19 cellular contexts compared by ENCODE assay signal in genomic region chr7:27190284-27190748, GRCh38. TPM values are rescaled to one million over a fixed set of nuclear protein-coding genes. Genes with fewer than 3 reads are reported as not detected.
DNase-seq lines count a peak whose midpoint lies in the region; ATAC-seq and TF ChIP-seq lines count a peak whose summit lies in the region.
"Had no signal": no experiment of that assay in that cellular context is flagged by ENCODE, and none has a peak within 500 bp of the region (broad histone marks: within the 10 kb centered on the region; RNA-seq: fewer than 3 reads in every experiment).

No MANE protein-coding gene starts in this region.

- H3K36me3 ChIP-seq in esophagus muscularis mucosa (no peaks in the 10 kb centered on the region), trophoblast cell (ENCODE audit: control insufficient read depth in 1 of 2, insufficient read depth in 2 of 2, low read length in 2 of 2) (no peaks in the 10 kb centered on the region)
- H3K36me3 ChIP-seq: breast epithelium had no signal

- H3K4me3 Mint-ChIP-seq in activated T-cell treated with anti-CD3 and anti-CD28 coated beads, Interleukin-2, amount 50 U/mL, for 4 hours: no peak overlapping the region
- peak overlapping the region; percentile 49 for H3K4me3 Mint-ChIP-seq in nephron progenitor cell
- H3K4me3 Mint-ChIP-seq: activated CD8-positive, alpha-beta memory T cell treated with anti-CD3 and anti-CD28 coated beads, Interleukin-2, amount 10 ng/mL, durations not matched to agents 7 days and 5 days; CD8-positive, alpha-beta T cell; stimulated activated memory B cell treated with anti-CD40 and anti-IgM and Interleukin-4, amounts not matched to agents 10 μg/mL and 1 μg/mL and 100 μg/mL, for 72 hours had no signal

- no peaks in the 10 kb centered on the region for H3K36me3 Mint-ChIP-seq in activated T-cell treated with anti-CD3 and anti-CD28 coated beads, Interleukin-2, amount 50 U/mL, for 4 hours (ENCODE audit: insufficient read depth)
- no peaks in the 10 kb centered on the region for H3K36me3 Mint-ChIP-seq in nephron progenitor cell (ENCODE audit: low read depth)
- H3K36me3 Mint-ChIP-seq: activated CD8-positive, alpha-beta memory T cell treated with anti-CD3 and anti-CD28 coated beads, Interleukin-2, amount 10 ng/mL, durations not matched to agents 7 days and 5 days; activated naive CD4-positive, alpha-beta T cell treated with anti-CD3 and anti-CD28 coated beads, Interleukin-2, amount 50 U/mL, for 24 hours; CD8-positive, alpha-beta T cell; stimulated activated memory B cell treated with anti-CD40 and anti-IgM and Interleukin-4, amounts not matched to agents 10 μg/mL and 1 μg/mL and 100 μg/mL, for 72 hours had no signal

- H3K27me3 Mint-ChIP-seq in activated T-cell treated with anti-CD3 and anti-CD28 coated beads, Interleukin-2, amount 50 U/mL, for 4 hours (ENCODE audit: low read depth): peaks cover 91% of the 10 kb centered on the region
- peaks cover 100% of the 10 kb centered on the region for H3K27me3 Mint-ChIP-seq in nephron progenitor cell (ENCODE audit: low read depth, poor library complexity)

- peaks cover 3% of the 10 kb centered on the region for H3K79me1 ChIP-seq in trophoblast cell (ENCODE audit: low read length)

- no peak overlapping the region for H3K4ac ChIP-seq in trophoblast cell (ENCODE audit: low read depth, low read length)

- ATAC-seq in activated T-cell treated with anti-CD3 and anti-CD28 coated beads, Interleukin-2, amount 50 U/mL, for 4 hours: no peak
- ATAC-seq: activated CD8-positive, alpha-beta memory T cell treated with anti-CD3 and anti-CD28 coated beads, Interleukin-2, amount 10 ng/mL, durations not matched to agents 7 days and 5 days; CD8-positive, alpha-beta T cell; K562; stimulated activated memory B cell treated with anti-CD40 and anti-IgM and Interleukin-4, amounts not matched to agents 10 μg/mL and 1 μg/mL and 100 μg/mL, for 72 hours had no signal

- H4K91ac ChIP-seq in trophoblast cell (ENCODE audit: low read depth, low read length): no peak overlapping the region

- H3K79me2 ChIP-seq in trophoblast cell (ENCODE audit: control insufficient read depth, insufficient read depth, low read length, poor library complexity): no peaks in the 10 kb centered on the region

- no peak overlapping the region for H3K27ac Mint-ChIP-seq in nephron progenitor cell
- H3K27ac Mint-ChIP-seq: activated CD8-positive, alpha-beta memory T cell treated with anti-CD3 and anti-CD28 coated beads, Interleukin-2, amount 10 ng/mL, durations not matched to agents 7 days and 5 days; activated naive CD4-positive, alpha-beta T cell treated with anti-CD3 and anti-CD28 coated beads, Interleukin-2, amount 50 U/mL, for 24 hours; CD8-positive, alpha-beta T cell; stimulated activated memory B cell treated with anti-CD40 and anti-IgM and Interleukin-4, amounts not matched to agents 10 μg/mL and 1 μg/mL and 100 μg/mL, for 72 hours had no signal

- H3K4me2 ChIP-seq in trophoblast cell (ENCODE audit: low read length): no peak overlapping the region

- no peak for TF ChIP-seq EP300 in esophagus muscularis mucosa (IDR thresholded peaks at IDR 0.05)

- H3K27ac ChIP-seq in coronary artery (no peak overlapping the region), esophagus muscularis mucosa (replicated peaks in 1 of 4) (no peak overlapping the region), trophoblast cell (ENCODE audit: low read depth, low read length) (no peak overlapping the region)
- H3K27ac ChIP-seq: breast epithelium had no signal

- no peak overlapping the region for H3K4me3 ChIP-seq in coronary artery
- no peak overlapping the region for H3K4me3 ChIP-seq in esophagus muscularis mucosa
- H3K4me3 ChIP-seq in trophoblast cell (ENCODE audit: low read depth, low read length): no peak overlapping the region
- H3K4me3 ChIP-seq: breast epithelium, K562 had no signal

- peak; percentile 15 to 17 for DNase-seq in activated T-cell treated with anti-CD3 and anti-CD28 coated beads, Interleukin-2, amount 50 U/mL, for 48 hours
- DNase-seq in activated T-cell treated with anti-CD3 and anti-CD28 coated beads, Interleukin-2, amount 50 U/mL, for 4 hours: no peak
- DNase-seq in coronary artery (ENCODE audit: low spot score) (peak; percentile 57), nephron progenitor cell (peak; percentile 0), ureter (ENCODE audit: low spot score) (peak; percentile 33), esophagus muscularis mucosa (ENCODE audit: extremely low spot score) (no peak), trophoblast cell (no peak), HCEC 1CT (no peak)
- DNase-seq: activated CD4-positive, CD25-positive, alpha-beta regulatory T cell; activated CD8-positive, alpha-beta memory T cell treated with anti-CD3 and anti-CD28 coated beads, Interleukin-2, amount 10 ng/mL, durations not matched to agents 7 days and 5 days; NCI-H1092; NCI-H774; small intestine had no signal

- H3K9me3 ChIP-seq in esophagus muscularis mucosa (no peaks in the 10 kb centered on the region), trophoblast cell (ENCODE audit: insufficient read depth, low read depth, low read length) (peaks cover 15% of the 10 kb centered on the region)
- H3K9me3 ChIP-seq: breast epithelium had no signal

- H3K23ac ChIP-seq in trophoblast cell (ENCODE audit: low read length): no peak overlapping the region

- H2AFZ ChIP-seq in trophoblast cell (ENCODE audit: insufficient read depth, low read length, poor library complexity): no peak overlapping the region

- H2BK120ac ChIP-seq in trophoblast cell (ENCODE audit: insufficient read depth, low read length, poor library complexity): no peak overlapping the region

- WGBS in esophagus muscularis mucosa: 60% methylated on average over 5 of the region's 5 CpGs
- no CpG with 5 or more reads among the region's 5 CpGs for WGBS in trophoblast cell (ENCODE audit: extremely low coverage, insufficient coverage, insufficient read length)

- TF ChIP-seq CTCF in coronary artery (IDR thresholded peaks at IDR 0.05): no peak
- TF ChIP-seq CTCF in nephron progenitor cell (IDR thresholded peaks at IDR 0.05): no peak
- no peak for TF ChIP-seq CTCF in esophagus muscularis mucosa (IDR thresholded peaks at IDR 0.05)

- TF ChIP-seq POLR2A in esophagus muscularis mucosa (IDR thresholded peaks at IDR 0.05; ENCODE audit: low read depth): no peak

- peaks cover 28 to 57% (median 45%) of the 10 kb centered on the region in 4 donors for H3K4me1 ChIP-seq in esophagus muscularis mucosa
- H3K4me1 ChIP-seq in trophoblast cell (ENCODE audit: control insufficient read depth in 1 of 2, insufficient read depth in 2 of 2, low read length in 2 of 2): peaks cover 14 to 19% of the 10 kb centered on the region in 2 experiments

- H3K27me3 ChIP-seq in esophagus muscularis mucosa (peaks cover 5 to 100% (median 94%) of the 10 kb centered on the region in 4 donors), trophoblast cell (ENCODE audit: insufficient read depth, low read length) (peaks cover 84% of the 10 kb centered on the region)

- no peak overlapping the region for H2AK5ac ChIP-seq in trophoblast cell (ENCODE audit: low read length)

- no peak overlapping the region for H2BK5ac ChIP-seq in trophoblast cell (ENCODE audit: low read depth, low read length, poor library complexity)

- peaks cover 38% of the 10 kb centered on the region for H3K4me1 Mint-ChIP-seq in activated T-cell treated with anti-CD3 and anti-CD28 coated beads, Interleukin-2, amount 50 U/mL, for 4 hours (ENCODE audit: low read depth)
- H3K4me1 Mint-ChIP-seq in nephron progenitor cell: peaks cover 64% of the 10 kb centered on the region

- H3K9ac ChIP-seq in trophoblast cell (ENCODE audit: low read length): no peak overlapping the region

- no peak overlapping the region for H4K8ac ChIP-seq in trophoblast cell (ENCODE audit: low read depth, low read length)

- H2BK12ac ChIP-seq in trophoblast cell (ENCODE audit: low read length): no peak overlapping the region

- no peak overlapping the region for H3K18ac ChIP-seq in trophoblast cell (ENCODE audit: low read length)

- no peaks in the 10 kb centered on the region for H3K9me3 Mint-ChIP-seq in activated T-cell treated with anti-CD3 and anti-CD28 coated beads, Interleukin-2, amount 50 U/mL, for 4 hours
- H3K9me3 Mint-ChIP-seq in nephron progenitor cell: no peaks in the 10 kb centered on the region
- H3K9me3 Mint-ChIP-seq: activated naive CD4-positive, alpha-beta T cell treated with anti-CD3 and anti-CD28 coated beads, Interleukin-2, amount 50 U/mL, for 24 hours; CD8-positive, alpha-beta T cell; stimulated activated memory B cell treated with anti-CD40 and anti-IgM and Interleukin-4, amounts not matched to agents 10 μg/mL and 1 μg/mL and 100 μg/mL, for 72 hours had no signal

- no peak overlapping the region for H4K12ac ChIP-seq in trophoblast cell (ENCODE audit: low read depth, low read length)

- H3K14ac ChIP-seq in trophoblast cell (ENCODE audit: low read length): no peak overlapping the region

- intact Hi-C loops in esophagus muscularis mucosa (cut with DNase I): loop anchor here (10.0 kb wide), 2 partner anchors 834 to 904 kb away; no protein-coding TSS in a partner anchor

RNA-seq across cellular contexts. Expression of gene HOXA11, which starts 5.3 kb away (rescaled TPM):
- not detected for total RNA-seq in activated T-cell treated with anti-CD3 and anti-CD28 coated beads, Interleukin-2, amount 50 U/mL, for 4 hours
- total RNA-seq in ureter (16.6 TPM), esophagus muscularis mucosa (not detected)
- polyA plus RNA-seq in trophoblast cell (2013): 1.5 and 2.2 TPM in 2 replicates
- total RNA-seq: activated CD8-positive, alpha-beta memory T cell treated with anti-CD3 and anti-CD28 coated beads, Interleukin-2, amount 10 ng/mL, durations not matched to agents 7 days and 5 days; CD8-positive, alpha-beta T cell; K562; osteocyte had no signal
- polyA plus RNA-seq: K562, small intestine had no signal

RNA-seq across cellular contexts. Expression of gene HOXA13, which starts 9.6 kb away (rescaled TPM):
- not detected for total RNA-seq in activated T-cell treated with anti-CD3 and anti-CD28 coated beads, Interleukin-2, amount 50 U/mL, for 4 hours
- total RNA-seq in ureter: 15.6 TPM
- not detected for total RNA-seq in esophagus muscularis mucosa
- polyA plus RNA-seq in trophoblast cell (2013): 0.82 and 1.00 TPM in 2 replicates
- total RNA-seq: activated CD8-positive, alpha-beta memory T cell treated with anti-CD3 and anti-CD28 coated beads, Interleukin-2, amount 10 ng/mL, durations not matched to agents 7 days and 5 days; CD8-positive, alpha-beta T cell; K562; osteocyte had no signal
- polyA plus RNA-seq: K562, small intestine had no signal

RNA-seq across cellular contexts. Expression of gene HOXA10, which starts 16.2 kb away (rescaled TPM):
- total RNA-seq in activated T-cell treated with anti-CD3 and anti-CD28 coated beads, Interleukin-2, amount 50 U/mL, for 4 hours: under 1 TPM; 0.08 to 0.14 (median 0.10) TPM
- total RNA-seq in ureter: 15.3 TPM
- not detected for total RNA-seq in esophagus muscularis mucosa
- polyA plus RNA-seq in trophoblast cell (2013): 1.5 and 2.1 TPM in 2 replicates
- total RNA-seq: activated CD8-positive, alpha-beta memory T cell treated with anti-CD3 and anti-CD28 coated beads, Interleukin-2, amount 10 ng/mL, durations not matched to agents 7 days and 5 days; CD8-positive, alpha-beta T cell; K562; osteocyte had no signal
- polyA plus RNA-seq: K562 had no signal

RNA-seq across cellular contexts. Expression of gene HOXA9, which starts 25.0 kb away (rescaled TPM):
- under 1 TPM in 2 of 3 donors, not detected in 1; 0.28 to 0.76 TPM for total RNA-seq in activated T-cell treated with anti-CD3 and anti-CD28 coated beads, Interleukin-2, amount 50 U/mL, for 4 hours
- total RNA-seq in ureter: 7.4 TPM
- under 1 TPM in 1 of 4 donors, not detected in 3; 0.50 TPM for total RNA-seq in esophagus muscularis mucosa
- polyA plus RNA-seq in trophoblast cell (2013): 1.2 and 1.5 TPM in 2 replicates
- total RNA-seq: activated CD8-positive, alpha-beta memory T cell treated with anti-CD3 and anti-CD28 coated beads, Interleukin-2, amount 10 ng/mL, durations not matched to agents 7 days and 5 days; CD8-positive, alpha-beta T cell; K562; osteocyte had no signal
- polyA plus RNA-seq: K562 had no signal

RNA-seq across cellular contexts. Expression of gene HOXA7, which starts 33.8 kb away (rescaled TPM):
- not detected for total RNA-seq in activated T-cell treated with anti-CD3 and anti-CD28 coated beads, Interleukin-2, amount 50 U/mL, for 4 hours
- total RNA-seq in ureter: 6.3 TPM
- total RNA-seq in esophagus muscularis mucosa: 1 to 10 TPM in 1 of 4 donors, under 1 TPM in 3; 0.33 to 1.7 (median 0.49) TPM
- polyA plus RNA-seq in trophoblast cell (2013): not detected in 2 replicates
- total RNA-seq: activated CD8-positive, alpha-beta memory T cell treated with anti-CD3 and anti-CD28 coated beads, Interleukin-2, amount 10 ng/mL, durations not matched to agents 7 days and 5 days; CD8-positive, alpha-beta T cell; K562; osteocyte had no signal
- polyA plus RNA-seq: K562 had no signal

Comparison
In these comparisons a context has a peak if more than half of its experiments do, and no peak if none do; other contexts are left out.
1. DNase-seq: peak in activated T-cell treated with anti-CD3 and anti-CD28 coated beads, Interleukin-2, amount 50 U/mL, for 48 hours (2 of 2), coronary artery (single experiment), nephron progenitor cell (single experiment) and ureter (single experiment); none in activated T-cell treated with anti-CD3 and anti-CD28 coated beads, Interleukin-2, amount 50 U/mL, for 4 hours (single experiment), esophagus muscularis mucosa (single experiment), trophoblast cell (0 of 2) and HCEC 1CT (single experiment).
2. RNA of gene HOXA11, which starts 5.3 kb away (total RNA-seq): 16.6 TPM in ureter (single experiment); not detected in activated T-cell treated with anti-CD3 and anti-CD28 coated beads, Interleukin-2, amount 50 U/mL, for 4 hours and not detected in esophagus muscularis mucosa; every median in the first group is over 10 times any median in the second.
3. RNA of gene HOXA13, which starts 9.6 kb away (total RNA-seq): 15.6 TPM in ureter (single experiment); not detected in activated T-cell treated with anti-CD3 and anti-CD28 coated beads, Interleukin-2, amount 50 U/mL, for 4 hours and not detected in esophagus muscularis mucosa; every median in the first group is over 10 times any median in the second.
4. RNA of gene HOXA10, which starts 16.2 kb away (total RNA-seq): 15.3 TPM in ureter (single experiment); 0.08 to 0.14 TPM in activated T-cell treated with anti-CD3 and anti-CD28 coated beads, Interleukin-2, amount 50 U/mL, for 4 hours and not detected in esophagus muscularis mucosa; every median in the first group is over 10 times any median in the second.